In the genomic region with DNA sequence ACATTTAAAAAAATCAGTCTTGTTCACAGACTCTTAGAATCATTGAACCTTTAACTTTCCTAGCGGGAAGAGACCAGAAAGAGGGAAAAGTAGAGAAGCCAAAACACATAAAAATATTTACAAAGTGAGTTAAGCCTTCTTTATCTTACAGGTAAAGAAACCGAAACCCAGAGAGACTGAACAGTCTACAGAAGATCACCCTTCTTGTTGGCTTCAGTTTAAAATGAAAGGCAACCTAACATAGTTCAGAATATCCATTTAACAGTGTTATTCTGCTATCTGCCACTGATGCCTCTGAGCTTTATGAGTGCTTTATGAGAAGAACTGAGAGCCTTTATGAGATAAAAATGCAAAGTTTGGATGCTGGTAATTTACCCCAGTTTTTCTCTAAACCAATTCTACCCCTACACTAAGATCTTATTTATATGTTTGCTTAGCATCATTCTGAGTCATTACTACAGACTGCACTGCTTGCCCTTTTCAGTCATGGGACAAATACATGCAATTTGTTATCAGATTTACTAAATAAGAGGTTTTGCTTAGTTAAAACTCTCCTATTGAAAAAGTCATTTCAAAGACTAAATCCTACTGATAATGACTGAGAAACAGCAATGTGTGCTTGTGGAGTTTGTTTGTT, we compare ENCODE assay signal across 25 cellular contexts.
"Had no signal": no experiment of that assay in that cellular context is flagged by ENCODE, and none has a peak within 500 bp of the region (broad histone marks: within the 10 kb centered on the region; RNA-seq: fewer than 3 reads in every experiment).

No MANE protein-coding gene starts in this region.

- H3K4me1 ChIP-seq: body of pancreas, breast epithelium, SJCRH30 had no signal

- H3K9me3 ChIP-seq: SJCRH30 had no signal

- H3K27ac ChIP-seq: body of pancreas, breast epithelium, KMS-11, SJCRH30, SK-N-MC had no signal

- ATAC-seq: activated CD8-positive, alpha-beta T cell treated with anti-CD3 and anti-CD28 coated beads for 36 hours; activated T-cell treated with anti-CD3 and anti-CD28 coated beads, Interleukin-2, amount 50 U/mL, for 72 hours; activated T-helper 17 cell treated with anti-CD3 and anti-CD28 coated beads, Interleukin-2, amount 50 U/mL, for 72 hours; body of pancreas; Panc1 had no signal

- H3K9ac ChIP-seq: KMS-11 had no signal

- H3K27me3 ChIP-seq: body of pancreas, breast epithelium, SJCRH30 had no signal

- H3K4me3 ChIP-seq: body of pancreas, breast epithelium, SJCRH30, SK-N-MC had no signal

- DNase-seq: activated CD4-positive, alpha-beta T cell treated with anti-CD3 and anti-CD28 coated beads, Interleukin-2, amount 10 ng/mL, durations not matched to agents 24 days and 14 days; activated CD4-positive, alpha-beta T cell treated with anti-CD3 and anti-CD28 coated beads, Interleukin-2, amount 50 U/mL, for 4 hours; activated CD8-positive, alpha-beta T cell treated with anti-CD3 and anti-CD28 coated beads for 36 hours; activated effector memory CD4-positive, alpha-beta T cell treated with anti-CD3 and anti-CD28 coated beads, Interleukin-2, amount 50 U/mL, for 16 hours; activated naive CD4-positive, alpha-beta T cell; activated naive CD4-positive, alpha-beta T cell treated with anti-CD3 and anti-CD28 coated beads, Interleukin-2, amount 50 U/mL, for 16 hours; activated naive CD8-positive, alpha-beta T cell treated with anti-CD3 and anti-CD28 coated beads for 36 hours; activated T-cell treated with anti-CD3 and anti-CD28 coated beads, Interleukin-2, amount 50 U/mL, for 1 hour; activated T-cell treated with anti-CD3 and anti-CD28 coated beads, Interleukin-2, amount 50 U/mL, for 72 hours; body of pancreas; NCI-H1105; NCI-H1417 treated with DMSO at 0.1 percent for 48 hours; NCI-H1694; NCI-H1930; NCI-H345; NCI-H524 treated with DMSO at 0.1 percent for 48 hours; NK-92 treated with Interleukin-12 subunit alpha and Interleukin-12 subunit beta, amount 100 ng/mL, for 24 hours; SHP77; SJCRH30; T1000 had no signal

- H3K4me2 ChIP-seq: KMS-11 had no signal

- H3K36me3 ChIP-seq: breast epithelium, SJCRH30 had no signal
